ENCODE assay signal across 11 cellular contexts in genomic region chrX:65685112-65685511, GRCh38. TPM values are rescaled to one million over a fixed set of nuclear protein-coding genes. Genes with fewer than 3 reads are reported as not detected.
A peak's percentile ranks its signal among the peaks of the same experiment; 100 is the strongest.
DNase-seq lines count a peak whose midpoint lies in the region; ATAC-seq and TF ChIP-seq lines count a peak whose summit lies in the region.
"Had no signal": no experiment of that assay in that cellular context is flagged by ENCODE, and none has a peak within 500 bp of the region (broad histone marks: within the 10 kb centered on the region; RNA-seq: fewer than 3 reads in every experiment).

No MANE protein-coding gene starts in this region.

- H3K27me3 Mint-ChIP-seq in CD4-positive, alpha-beta memory T cell = no peaks in the 10 kb centered on the region
- H3K27me3 Mint-ChIP-seq in activated CD8-positive, alpha-beta T cell treated with anti-CD3 and anti-CD28 coated beads for 36 hours = no peaks in the 10 kb centered on the region
- H3K27me3 Mint-ChIP-seq in immature natural killer cell (ENCODE audit: low read depth in 3 of 3) = peaks cover 0 to 3% (median 0%) of the 10 kb centered on the region in 3 donors

- H3K4me1 Mint-ChIP-seq in CD4-positive, alpha-beta memory T cell = peaks cover 64 to 95% (median 82%) of the 10 kb centered on the region in 4 donors
- peaks cover 83% of the 10 kb centered on the region for H3K4me1 Mint-ChIP-seq in activated CD8-positive, alpha-beta T cell treated with anti-CD3 and anti-CD28 coated beads for 36 hours (ENCODE audit: low read depth)
- peaks cover 96 to 98% of the 10 kb centered on the region in 2 donors for H3K4me1 Mint-ChIP-seq in immature natural killer cell

- H3K4me3 ChIP-seq in BLaER1 treated with 17β-estradiol and CSF1 and Interleukin-3, amounts not matched to agents 10 nM and 100 nM = no peak overlapping the region
- no peak overlapping the region for H3K4me3 ChIP-seq in CD4-positive, alpha-beta memory T cell (ENCODE audit: low read length in 2 of 2)
- H3K4me3 ChIP-seq: tibial nerve had no signal

- H3K27ac ChIP-seq in BLaER1 treated with 17β-estradiol and CSF1 and Interleukin-3, amounts not matched to agents 10 nM and 100 nM = peak overlapping the region in 1 of 11 experiments; percentile 2; a peak in 2 of 22 replicates
- peak overlapping the region; percentile 32 for H3K27ac ChIP-seq in CD4-positive, alpha-beta memory T cell (ENCODE audit: low read depth, low read length)
- H3K27ac ChIP-seq: C4-2B had no signal

- peak overlapping the region; percentile 69 to 94 (median 89) for H3K27ac Mint-ChIP-seq in CD4-positive, alpha-beta memory T cell
- H3K27ac Mint-ChIP-seq in activated CD8-positive, alpha-beta T cell treated with anti-CD3 and anti-CD28 coated beads for 36 hours = peak overlapping the region; percentile 84
- peak overlapping the region; percentile 83 to 89 (median 86) for H3K27ac Mint-ChIP-seq in immature natural killer cell

- H3K9me3 ChIP-seq in BLaER1 treated with 17β-estradiol and CSF1 and Interleukin-3, amounts not matched to agents 10 nM and 100 nM (replicated peaks in 1 of 11) = no peaks in the 10 kb centered on the region; a peak in 1 of 22 replicates
- no peaks in the 10 kb centered on the region for H3K9me3 ChIP-seq in CD4-positive, alpha-beta memory T cell (ENCODE audit: control insufficient read depth in 1 of 2, low read length in 2 of 2)
- H3K9me3 ChIP-seq: tibial nerve had no signal

- CTCF ChIA-PET in CD4-positive, alpha-beta memory T cell (lab: Charles Lee; ENCODE audit: partially characterized antibody) = interaction anchor here (1.6 to 1.8 kb wide), 2 partner anchors 19 to 89 kb away, joined by 4 to 5 read pairs; no protein-coding TSS in a partner anchor
- CTCF ChIA-PET in activated CD8-positive, alpha-beta T cell treated with anti-CD3 and anti-CD28 coated beads for 36 hours (lab: Charles Lee) = no interaction called here

- intact Hi-C loops in CD4-positive, alpha-beta memory T cell (cut with micrococcal nuclease) = no loop called here
- intact Hi-C loops in activated CD8-positive, alpha-beta T cell treated with anti-CD3 and anti-CD28 coated beads for 36 hours (cut with micrococcal nuclease) = no loop called here
- intact Hi-C loops in left ventricle myocardium superior (cut with micrococcal nuclease) = no loop called here

- H3K4me2 ChIP-seq in BLaER1 treated with 17β-estradiol and CSF1 and Interleukin-3, amounts not matched to agents 10 nM and 100 nM = peak overlapping the region; percentile 34 to 96 (median 61)

- no peak for ATAC-seq in activated CD8-positive, alpha-beta T cell treated with anti-CD3 and anti-CD28 coated beads for 36 hours
- no peak for ATAC-seq in left ventricle myocardium superior

- no peaks in the 10 kb centered on the region for H3K9me3 Mint-ChIP-seq in CD4-positive, alpha-beta memory T cell
- H3K9me3 Mint-ChIP-seq in activated CD8-positive, alpha-beta T cell treated with anti-CD3 and anti-CD28 coated beads for 36 hours = no peaks in the 10 kb centered on the region
- H3K9me3 Mint-ChIP-seq in immature natural killer cell = no peaks in the 10 kb centered on the region

- no peak overlapping the region for H3K9ac ChIP-seq in BLaER1 treated with 17β-estradiol and CSF1 and Interleukin-3, amounts not matched to agents 10 nM and 100 nM

- peaks cover 26 to 54% of the 10 kb centered on the region in 2 donors for H3K36me3 Mint-ChIP-seq in CD4-positive, alpha-beta memory T cell
- H3K36me3 Mint-ChIP-seq in activated CD8-positive, alpha-beta T cell treated with anti-CD3 and anti-CD28 coated beads for 36 hours (ENCODE audit: low read depth) = peaks cover 51% of the 10 kb centered on the region
- peaks cover 3 to 8% (median 6%) of the 10 kb centered on the region in 3 donors for H3K36me3 Mint-ChIP-seq in immature natural killer cell

- H3K36me3 ChIP-seq in BLaER1 treated with 17β-estradiol and CSF1 and Interleukin-3, amounts not matched to agents 10 nM and 100 nM = peaks cover 9 to 68% (median 40%) of the 10 kb centered on the region in 11 experiments; a peak in 19 of 22 replicates
- H3K36me3 ChIP-seq in CD4-positive, alpha-beta memory T cell (ENCODE audit: insufficient read depth, low read length) = no peaks in the 10 kb centered on the region
- H3K36me3 ChIP-seq: tibial nerve had no signal

- peak overlapping the region; percentile 21 to 84 (median 66) for H3K4me3 Mint-ChIP-seq in CD4-positive, alpha-beta memory T cell
- H3K4me3 Mint-ChIP-seq in activated CD8-positive, alpha-beta T cell treated with anti-CD3 and anti-CD28 coated beads for 36 hours = peak overlapping the region; percentile 6
- H3K4me3 Mint-ChIP-seq in immature natural killer cell = peak overlapping the region; percentile 55 to 79 (median 67)

- no peak for TF ChIP-seq CTCF in activated CD8-positive, alpha-beta T cell treated with anti-CD3 and anti-CD28 coated beads for 36 hours (IDR thresholded peaks at IDR 0.05)

- peaks cover 96 to 100% (median 99%) of the 10 kb centered on the region in 11 experiments for H4K20me1 ChIP-seq in BLaER1 treated with 17β-estradiol and CSF1 and Interleukin-3, amounts not matched to agents 10 nM and 100 nM

- peak in 1 of 5 donors; percentile 51 for DNase-seq in CD4-positive, alpha-beta memory T cell
- DNase-seq in activated CD8-positive, alpha-beta T cell treated with anti-CD3 and anti-CD28 coated beads for 36 hours = no peak
- DNase-seq in immature natural killer cell = no peak
- no peak for DNase-seq in stimulated activated CD4-positive, alpha-beta T cell treated with anti-CD3 and anti-CD28 coated beads, Interleukin-4, amount 100 ng/mL, for 24 hours
- DNase-seq in retina = no peak
- no peak for DNase-seq in left ventricle myocardium superior
- DNase-seq: EL, HCEC 1CT had no signal

- peaks cover 0 to 25% (median 10%) of the 10 kb centered on the region in 11 experiments; a peak in 8 of 22 replicates for H3K27me3 ChIP-seq in BLaER1 treated with 17β-estradiol and CSF1 and Interleukin-3, amounts not matched to agents 10 nM and 100 nM
- H3K27me3 ChIP-seq in CD4-positive, alpha-beta memory T cell (ENCODE audit: insufficient read depth, low read length) = no peaks in the 10 kb centered on the region

- H3K4me1 ChIP-seq in BLaER1 treated with 17β-estradiol and CSF1 and Interleukin-3, amounts not matched to agents 10 nM and 100 nM = peaks cover 51 to 98% (median 88%) of the 10 kb centered on the region in 10 experiments
- H3K4me1 ChIP-seq in CD4-positive, alpha-beta memory T cell (ENCODE audit: insufficient read depth, low read length) = peaks cover 97% of the 10 kb centered on the region

- POLR2A ChIA-PET in CD4-positive, alpha-beta memory T cell (lab: Charles Lee; ENCODE audit: partially characterized antibody) = interaction anchor here (1.9 to 3.1 kb wide), 3 partner anchors 10 to 17 kb away, joined by 6 to 16 read pairs (median 15); partner anchors contain the start of gene MSN
- POLR2A ChIA-PET in activated CD8-positive, alpha-beta T cell treated with anti-CD3 and anti-CD28 coated beads for 36 hours (lab: Charles Lee) = interaction anchor here (1.0 to 3.1 kb wide), 4 partner anchors 10 to 21 kb away, joined by 4 to 10 read pairs (median 8); no protein-coding TSS in a partner anchor

RNA-seq across cellular contexts. Expression of gene MSN, which starts 17.7 kb away (rescaled TPM):
- 100 to 1,000 TPM; 334 to 343 TPM for total RNA-seq in CD4-positive, alpha-beta memory T cell
- 100 to 1,000 TPM; 594 to 669 TPM for polyA plus RNA-seq in CD4-positive, alpha-beta memory T cell
- 100 to 1,000 TPM; 426 to 435 TPM for total RNA-seq in activated CD8-positive, alpha-beta T cell treated with anti-CD3 and anti-CD28 coated beads for 36 hours
- polyA plus RNA-seq in immature natural killer cell = 1,000 to 10,000 TPM; 1,039 to 1,577 (median 1,568) TPM
- total RNA-seq in left ventricle myocardium superior = 91.2 TPM

Comparison
In these comparisons a context has a peak if more than half of its experiments do, and no peak if none do; other contexts are left out.
1. H3K4me3 Mint-ChIP-seq: peak in every context shown above with its lines; median percentile 67 in immature natural killer cell; 66 in CD4-positive, alpha-beta memory T cell; 6 in activated CD8-positive, alpha-beta T cell treated with anti-CD3 and anti-CD28 coated beads for 36 hours.